ENCODE assay signal across 1 cellular context in genomic region chr2:233063269-233063975, GRCh38.
TF ChIP-seq lines count a peak whose summit lies in the region.

No MANE protein-coding gene starts in this region.

TF ChIP-seq in GM23338, 12 proteins besides CTCF, POLR2A, EP300 and RAD21 (continued from another document):
- no peak for TF ChIP-seq JUNB (IDR thresholded peaks at IDR 0.05; ENCODE audit: unreplicated experiment)
